ENCODE assay signal across 1 cellular context in the genomic region with DNA sequence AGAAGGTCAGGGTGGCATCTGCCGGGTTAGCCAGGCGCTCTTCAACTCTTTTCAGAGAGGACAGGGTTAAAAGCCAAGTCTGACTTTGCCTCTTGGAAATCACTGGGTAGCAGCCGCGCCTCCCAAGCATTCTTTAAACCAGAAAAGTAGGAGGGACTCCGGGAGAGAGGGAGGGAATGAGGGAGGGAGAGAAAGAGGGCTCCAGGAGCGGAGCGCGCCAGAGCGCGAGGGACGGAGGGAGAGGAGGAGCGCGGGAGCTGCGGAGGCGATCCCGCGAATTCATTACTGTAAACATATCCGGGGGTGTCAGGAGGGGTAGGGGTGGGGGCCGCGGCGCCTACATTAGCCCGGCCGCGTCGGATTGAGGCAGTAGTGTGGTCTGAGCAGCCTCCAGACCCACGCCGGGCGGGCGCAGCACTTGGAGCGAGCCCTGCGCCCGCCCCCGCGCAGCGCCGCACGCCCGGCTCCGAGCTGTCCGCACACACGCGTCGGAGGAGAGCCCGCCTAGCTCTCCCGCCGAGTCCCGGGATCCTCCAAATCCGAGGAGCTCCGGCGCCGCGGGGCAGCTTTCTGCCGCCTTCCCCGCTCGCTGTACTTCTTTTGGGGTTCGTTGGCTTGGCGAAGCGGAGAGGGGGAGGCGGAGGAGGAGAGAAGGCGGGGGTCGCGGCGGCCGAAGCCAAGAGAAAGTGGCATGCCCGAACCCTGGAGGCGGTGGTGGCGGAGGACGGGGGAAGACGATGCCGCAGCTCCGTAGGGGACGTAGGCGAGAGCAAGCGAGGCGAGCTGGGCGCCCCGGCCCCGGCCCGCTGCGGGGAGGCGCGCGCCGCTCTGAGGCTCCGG.
TF ChIP-seq lines count a peak whose summit lies in the region.

No MANE protein-coding gene starts in this region.

TF ChIP-seq in WTC11, 78 proteins besides CTCF, POLR2A, EP300 and RAD21 (continued from another document):
- TF ChIP-seq, protein P1, sequence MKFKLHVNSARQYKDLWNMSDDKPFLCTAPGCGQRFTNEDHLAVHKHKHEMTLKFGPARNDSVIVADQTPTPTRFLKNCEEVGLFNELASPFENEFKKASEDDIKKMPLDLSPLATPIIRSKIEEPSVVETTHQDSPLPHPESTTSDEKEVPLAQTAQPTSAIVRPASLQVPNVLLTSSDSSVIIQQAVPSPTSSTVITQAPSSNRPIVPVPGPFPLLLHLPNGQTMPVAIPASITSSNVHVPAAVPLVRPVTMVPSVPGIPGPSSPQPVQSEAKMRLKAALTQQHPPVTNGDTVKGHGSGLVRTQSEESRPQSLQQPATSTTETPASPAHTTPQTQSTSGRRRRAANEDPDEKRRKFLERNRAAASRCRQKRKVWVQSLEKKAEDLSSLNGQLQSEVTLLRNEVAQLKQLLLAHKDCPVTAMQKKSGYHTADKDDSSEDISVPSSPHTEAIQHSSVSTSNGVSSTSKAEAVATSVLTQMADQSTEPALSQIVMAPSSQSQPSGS (CRISPR knock-in tag; IDR thresholded peaks at IDR 0.05; ENCODE audit: borderline replicate concordance, low read depth), result no peak
- TF ChIP-seq ZNF416 (CRISPR knock-in tag; IDR thresholded peaks at IDR 0.05), result no peak
- 0 out of 2 replicates have a peak, but pooled peaks have one; percentile 41 for TF ChIP-seq SP1 (CRISPR knock-in tag; conservative IDR thresholded peaks at IDR 0.05)
- TF ChIP-seq, protein P2, sequence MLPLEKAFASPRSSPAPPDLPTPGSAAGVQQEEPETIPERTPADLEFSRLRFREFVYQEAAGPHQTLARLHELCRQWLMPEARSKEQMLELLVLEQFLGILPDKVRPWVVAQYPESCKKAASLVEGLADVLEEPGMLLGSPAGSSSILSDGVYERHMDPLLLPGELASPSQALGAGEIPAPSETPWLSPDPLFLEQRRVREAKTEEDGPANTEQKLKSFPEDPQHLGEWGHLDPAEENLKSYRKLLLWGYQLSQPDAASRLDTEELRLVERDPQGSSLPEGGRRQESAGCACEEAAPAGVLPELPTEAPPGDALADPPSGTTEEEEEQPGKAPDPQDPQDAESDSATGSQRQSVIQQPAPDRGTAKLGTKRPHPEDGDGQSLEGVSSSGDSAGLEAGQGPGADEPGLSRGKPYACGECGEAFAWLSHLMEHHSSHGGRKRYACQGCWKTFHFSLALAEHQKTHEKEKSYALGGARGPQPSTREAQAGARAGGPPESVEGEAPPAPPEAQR (CRISPR knock-in tag; IDR thresholded peaks at IDR 0.05), result no peak
- TF ChIP-seq, protein P3, sequence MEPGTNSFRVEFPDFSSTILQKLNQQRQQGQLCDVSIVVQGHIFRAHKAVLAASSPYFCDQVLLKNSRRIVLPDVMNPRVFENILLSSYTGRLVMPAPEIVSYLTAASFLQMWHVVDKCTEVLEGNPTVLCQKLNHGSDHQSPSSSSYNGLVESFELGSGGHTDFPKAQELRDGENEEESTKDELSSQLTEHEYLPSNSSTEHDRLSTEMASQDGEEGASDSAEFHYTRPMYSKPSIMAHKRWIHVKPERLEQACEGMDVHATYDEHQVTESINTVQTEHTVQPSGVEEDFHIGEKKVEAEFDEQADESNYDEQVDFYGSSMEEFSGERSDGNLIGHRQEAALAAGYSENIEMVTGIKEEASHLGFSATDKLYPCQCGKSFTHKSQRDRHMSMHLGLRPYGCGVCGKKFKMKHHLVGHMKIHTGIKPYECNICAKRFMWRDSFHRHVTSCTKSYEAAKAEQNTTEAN (CRISPR knock-in tag; IDR thresholded peaks at IDR 0.05), result no peak; the same call in 1 of the 2 replicates
- 0 out of 2 replicates have a peak, but pooled peaks have one; percentile 24 for TF ChIP-seq FOXP4 (CRISPR knock-in tag; IDR thresholded peaks at IDR 0.05)
- no peak for TF ChIP-seq ATF1 (CRISPR knock-in tag; IDR thresholded peaks at IDR 0.05)
- TF ChIP-seq, protein P4, sequence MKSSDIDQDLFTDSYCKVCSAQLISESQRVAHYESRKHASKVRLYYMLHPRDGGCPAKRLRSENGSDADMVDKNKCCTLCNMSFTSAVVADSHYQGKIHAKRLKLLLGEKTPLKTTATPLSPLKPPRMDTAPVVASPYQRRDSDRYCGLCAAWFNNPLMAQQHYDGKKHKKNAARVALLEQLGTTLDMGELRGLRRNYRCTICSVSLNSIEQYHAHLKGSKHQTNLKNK (CRISPR knock-in tag; IDR thresholded peaks at IDR 0.05), result no peak
